Comparison of ENCODE assay signal across 33 cellular contexts in the genomic region with DNA sequence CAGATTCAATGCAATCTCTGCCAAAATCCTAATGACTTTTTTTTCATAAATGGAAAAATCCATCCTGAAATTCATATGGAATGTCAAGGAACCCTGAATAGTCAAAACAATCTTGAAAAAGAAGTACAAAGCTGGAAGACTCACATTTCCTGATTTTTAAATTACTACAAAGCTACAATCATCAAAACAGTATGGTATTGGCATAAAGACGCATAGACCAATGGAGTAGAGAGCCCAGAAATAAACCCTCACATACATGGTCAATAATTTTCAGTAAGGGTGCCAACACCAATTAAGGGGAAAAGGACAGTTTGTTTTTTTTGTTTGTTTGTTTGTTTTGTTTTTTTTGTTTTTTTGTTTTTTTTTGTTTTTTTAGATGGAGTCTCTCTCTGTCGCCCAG. TPM values are rescaled to one million over a fixed set of nuclear protein-coding genes. Genes with fewer than 3 reads are reported as not detected.
"Had no signal": no experiment of that assay in that cellular context is flagged by ENCODE, and none has a peak within 500 bp of the region (broad histone marks: within the 10 kb centered on the region; RNA-seq: fewer than 3 reads in every experiment).

No MANE protein-coding gene starts in this region.

- H3K27me3 ChIP-seq: testis, thyroid gland, upper lobe of left lung, vagina had no signal

- FAIRE-seq: urothelium cell line had no signal

- DNase-seq: stimulated activated CD4-positive, alpha-beta T cell treated with anti-CD3 and anti-CD28 coated beads, Interleukin-2, amount 100 ng/mL, for 48 hours; stimulated activated CD4-positive, alpha-beta T cell treated with anti-CD3 and anti-CD28 coated beads, Interleukin-4, amount 100 ng/mL, for 1 hour; stimulated activated CD4-positive, alpha-beta T cell treated with anti-CD3 and anti-CD28 coated beads, Interleukin-4, amount 100 ng/mL, for 24 hours; stimulated activated CD4-positive, alpha-beta T cell treated with anti-CD3 and anti-CD28 coated beads, Interleukin-4, amount 100 ng/mL, for 4 hours; stimulated activated CD8-positive, alpha-beta memory T cell treated with anti-CD3 and anti-CD28 coated beads, Interleukin-4, amount 100 ng/mL, for 48 hours; stimulated activated naive B cell treated with anti-CD40 and anti-IgM and Interleukin-4, amounts not matched to agents 10 μg/mL and 1 μg/mL and 100 μg/mL, for 72 hours; stimulated activated naive CD4-positive, alpha-beta T cell; stimulated activated naive CD4-positive, alpha-beta T cell treated with Interleukin-2 at 50 U/mL for 16 hours; stimulated activated naive CD8-positive, alpha-beta T cell treated with anti-CD3 and anti-CD28 coated beads, Interleukin-15, amount 100 ng/mL, for 72 hours; stimulated activated naive CD8-positive, alpha-beta T cell treated with anti-CD3 and anti-CD28 coated beads, Interleukin-15, Interleukin-2, amounts not matched to agents 100 U/mL and 50 U/mL, for 24 hours; stomach; substantia nigra; testis; thyroid gland; tibial artery; transverse colon; upper lobe of left lung; upper lobe of right lung; uterus had no signal

- H3K9me3 ChIP-seq: suprapubic skin, testis, thoracic aorta, thyroid gland, tibial artery, upper lobe of right lung, vagina had no signal

- ATAC-seq: stimulated activated effector memory CD8-positive, alpha-beta T cell treated with anti-CD3 and anti-CD28 coated beads, Interleukin-12 subunit alpha, Interleukin-12 subunit beta, amount 100 ng/mL, for 72 hours; stimulated activated memory B cell treated with anti-CD40 and anti-IgM and Interleukin-4, amounts not matched to agents 10 μg/mL and 1 μg/mL and 100 μg/mL, for 72 hours; stimulated activated naive B cell treated with anti-CD40 and anti-IgM and Interleukin-4, amounts not matched to agents 10 μg/mL and 1 μg/mL and 100 μg/mL, for 72 hours; stimulated activated naive CD8-positive, alpha-beta T cell treated with anti-CD3 and anti-CD28 coated beads, Interleukin-15, amount 100 ng/mL, for 72 hours; stimulated activated naive CD8-positive, alpha-beta T cell treated with anti-CD3 and anti-CD28 coated beads, Interleukin-15, Interleukin-2, amounts not matched to agents 100 U/mL and 50 U/mL, for 24 hours; upper lobe of right lung had no signal

- H3K27ac Mint-ChIP-seq: stimulated activated effector memory CD8-positive, alpha-beta T cell treated with anti-CD3 and anti-CD28 coated beads, Interleukin-12 subunit alpha, Interleukin-12 subunit beta, amount 100 ng/mL, for 72 hours; stimulated activated memory B cell treated with anti-CD40 and anti-IgM and Interleukin-4, amounts not matched to agents 10 μg/mL and 1 μg/mL and 100 μg/mL, for 72 hours; stimulated activated naive B cell treated with anti-CD40 and anti-IgM and Interleukin-4, amounts not matched to agents 10 μg/mL and 1 μg/mL and 100 μg/mL, for 72 hours; stimulated activated naive CD8-positive, alpha-beta T cell treated with anti-CD3 and anti-CD28 coated beads, Interleukin-15, amount 100 ng/mL, for 72 hours; stimulated activated naive CD8-positive, alpha-beta T cell treated with anti-CD3 and anti-CD28 coated beads, Interleukin-15, Interleukin-2, amounts not matched to agents 100 ng/mL and 50 ng/mL, for 24 hours; type B pancreatic cell had no signal

- H3K27ac ChIP-seq: stomach, suprapubic skin, testis, thoracic aorta, thyroid gland, tibial artery, tibial nerve, transverse colon, upper lobe of left lung, upper lobe of right lung, uterus, vagina had no signal

- H3K36me3 Mint-ChIP-seq: stimulated activated effector memory CD8-positive, alpha-beta T cell treated with anti-CD3 and anti-CD28 coated beads, Interleukin-12 subunit alpha, Interleukin-12 subunit beta, amount 100 ng/mL, for 72 hours; stimulated activated memory B cell treated with anti-CD40 and anti-IgM and Interleukin-4, amounts not matched to agents 10 μg/mL and 1 μg/mL and 100 μg/mL, for 72 hours; stimulated activated naive B cell treated with anti-CD40 and anti-IgM and Interleukin-4, amounts not matched to agents 10 μg/mL and 1 μg/mL and 100 μg/mL, for 72 hours; type B pancreatic cell had no signal

- H3K4me3 ChIP-seq: stomach, suprapubic skin, testis, thoracic aorta, thyroid gland, tibial artery, tibial nerve, transverse colon, upper lobe of left lung, upper lobe of right lung, uterus, vagina had no signal

- H3K36me3 ChIP-seq: stomach, suprapubic skin, thoracic aorta, thyroid gland, tibial artery, tibial nerve, transverse colon, upper lobe of left lung, upper lobe of right lung, uterus, vagina had no signal

- H3K9me3 Mint-ChIP-seq: stimulated activated effector memory CD8-positive, alpha-beta T cell treated with anti-CD3 and anti-CD28 coated beads, Interleukin-12 subunit alpha, Interleukin-12 subunit beta, amount 100 ng/mL, for 72 hours; stimulated activated naive B cell treated with anti-CD40 and anti-IgM and Interleukin-4, amounts not matched to agents 10 μg/mL and 1 μg/mL and 100 μg/mL, for 72 hours; stimulated activated naive CD8-positive, alpha-beta T cell treated with anti-CD3 and anti-CD28 coated beads, Interleukin-15, amount 100 ng/mL, for 72 hours; stimulated activated naive CD8-positive, alpha-beta T cell treated with anti-CD3 and anti-CD28 coated beads, Interleukin-15, Interleukin-2, amounts not matched to agents 100 ng/mL and 50 ng/mL, for 24 hours; type B pancreatic cell had no signal

- H3K4me1 ChIP-seq: stomach, suprapubic skin, testis, thyroid gland, tibial artery, tibial nerve, transverse colon, upper lobe of left lung, upper lobe of right lung, uterus, vagina had no signal

RNA-seq across cellular contexts. Expression of gene RD3L, which starts 4.6 kb away (rescaled TPM):
- total RNA-seq: stomach, subcutaneous adipose tissue, suprapubic skin, temporal lobe, testis, thoracic aorta, thyroid gland, tibial nerve, transverse colon, upper lobe of left lung, upper lobe of right lung, ureter, urinary bladder, uterus, vagina had no signal
- polyA plus RNA-seq: stomach, thymus had no signal
